Comparison of ENCODE assay signal across 8 cellular contexts in the genomic region with DNA sequence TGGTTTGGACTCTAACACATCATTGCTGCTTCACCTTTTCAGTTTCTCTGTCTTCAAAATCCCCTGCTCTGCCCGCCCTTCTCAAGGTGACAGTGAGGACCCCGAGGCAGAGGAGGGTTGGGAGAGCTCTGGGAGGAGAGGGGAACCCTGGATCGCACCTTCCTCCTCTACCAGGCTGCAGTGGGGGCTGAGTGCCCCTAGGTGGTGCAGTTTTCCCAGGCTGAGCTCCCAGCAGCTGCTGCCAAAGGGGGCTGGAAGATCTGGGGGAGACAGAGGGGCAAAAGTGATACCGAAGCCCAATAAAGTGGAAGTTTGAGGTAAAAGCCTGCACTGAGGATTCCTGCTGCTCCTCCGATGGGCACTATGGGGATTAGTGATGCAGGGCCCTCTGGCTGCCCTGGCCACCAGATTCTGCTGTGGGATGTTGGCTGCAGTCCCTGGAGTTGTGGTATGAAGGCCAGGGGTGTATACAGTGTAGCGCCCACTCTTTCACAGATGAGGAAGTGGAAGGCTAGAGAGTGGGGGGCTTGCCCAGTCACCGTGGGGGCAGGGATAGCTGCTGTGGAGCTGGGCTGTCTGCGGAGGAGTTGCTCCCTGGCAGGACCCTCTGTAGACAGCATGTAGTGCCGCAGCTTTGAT. TPM values are rescaled to one million over a fixed set of nuclear protein-coding genes. Genes with fewer than 3 reads are reported as not detected.
DNase-seq lines count a peak whose midpoint lies in the region; ATAC-seq and TF ChIP-seq lines count a peak whose summit lies in the region.

No MANE protein-coding gene starts in this region.

- peaks cover 25% of the 10 kb centered on the region for H3K27me3 Mint-ChIP-seq in activated CD4-positive, alpha-beta T cell treated with anti-CD3 and anti-CD28 coated beads, Interleukin-2, amount 10 ng/mL, durations not matched to agents 7 days and 5 days

- H3K4me3 Mint-ChIP-seq in activated CD4-positive, alpha-beta T cell treated with anti-CD3 and anti-CD28 coated beads, Interleukin-2, amount 10 ng/mL, durations not matched to agents 7 days and 5 days = no peak overlapping the region

- ATAC-seq in GM21786 (IDR thresholded peaks at IDR 0.05; ENCODE audit: unreplicated experiment) (no peak), GM21360 (IDR thresholded peaks at IDR 0.05; ENCODE audit: unreplicated experiment) (no peak)

- no peaks in the 10 kb centered on the region for H3K79me2 ChIP-seq in osteoblast (ENCODE audit: insufficient read depth, low read length)

- H3K4me1 ChIP-seq in osteoblast (ENCODE audit: insufficient read depth, low read length) = peaks cover 3% of the 10 kb centered on the region

- no peaks in the 10 kb centered on the region for H3K9me3 ChIP-seq in osteoblast (ENCODE audit: low read depth, low read length)

- H2AFZ ChIP-seq in osteoblast (ENCODE audit: low read length) = no peak overlapping the region

- CTCF ChIA-PET in activated CD4-positive, alpha-beta T cell treated with anti-CD3 and anti-CD28 coated beads, Interleukin-2, amount 10 ng/mL, durations not matched to agents 7 days and 5 days (lab: Charles Lee) = interaction anchor here (0.7 to 1.6 kb wide), 8 partner anchors 8 to 159 kb away, joined by 3 to 5 read pairs (median 3); no protein-coding TSS in a partner anchor

- H3K4me2 ChIP-seq in osteoblast (ENCODE audit: insufficient read depth, low read length) = no peak overlapping the region

- H3K4me1 Mint-ChIP-seq in activated CD4-positive, alpha-beta T cell treated with anti-CD3 and anti-CD28 coated beads, Interleukin-2, amount 10 ng/mL, durations not matched to agents 7 days and 5 days = no peaks in the 10 kb centered on the region

- peaks cover 2% of the 10 kb centered on the region for H4K20me1 ChIP-seq in osteoblast (ENCODE audit: insufficient read depth, low read length)

- no peak overlapping the region for H3K27ac ChIP-seq in osteoblast (ENCODE audit: low read depth, low read length)

- H3K36me3 ChIP-seq in GM06990 (ENCODE audit: control insufficient read depth, insufficient read depth, low read length) (no peaks in the 10 kb centered on the region), osteoblast (ENCODE audit: insufficient read depth, low read length) (no peaks in the 10 kb centered on the region)

- H3K9me3 Mint-ChIP-seq in activated CD4-positive, alpha-beta T cell treated with anti-CD3 and anti-CD28 coated beads, Interleukin-2, amount 10 ng/mL, durations not matched to agents 7 days and 5 days = no peaks in the 10 kb centered on the region

- peak; percentile 92 for TF ChIP-seq CTCF in GM06990 (IDR thresholded peaks at IDR 0.05; ENCODE audit: insufficient read depth, low read length, poor library complexity, severe bottlenecking)
- peak; percentile 91 for TF ChIP-seq CTCF in LNCAP (IDR thresholded peaks at IDR 0.05)
- TF ChIP-seq CTCF in fibroblast of mammary gland (conservative IDR thresholded peaks at IDR 0.05; ENCODE audit: control insufficient read depth, insufficient read depth, low read depth, low read length) = peak; percentile 89
- peak; percentile 86 for TF ChIP-seq CTCF in osteoblast (IDR thresholded peaks at IDR 0.05; ENCODE audit: extremely low read depth, low read depth, low read length)

- H3K4me3 ChIP-seq in GM06990 (replicated peaks; ENCODE audit: low read depth, low read length) (no peak overlapping the region), fibroblast of mammary gland (ENCODE audit: control insufficient read depth, low read depth, low read length) (no peak overlapping the region), osteoblast (ENCODE audit: insufficient read depth, low read length) (no peak overlapping the region)

- no peaks in the 10 kb centered on the region for H3K36me3 Mint-ChIP-seq in activated CD4-positive, alpha-beta T cell treated with anti-CD3 and anti-CD28 coated beads, Interleukin-2, amount 10 ng/mL, durations not matched to agents 7 days and 5 days (ENCODE audit: low read depth)

- H3K27ac Mint-ChIP-seq in activated CD4-positive, alpha-beta T cell treated with anti-CD3 and anti-CD28 coated beads, Interleukin-2, amount 10 ng/mL, durations not matched to agents 7 days and 5 days = no peak overlapping the region

- H3K27me3 ChIP-seq in GM06990 (replicated peaks; ENCODE audit: control insufficient read depth, insufficient read depth, low read length) (no peaks in the 10 kb centered on the region; the same call in none of the 2 replicates), osteoblast (ENCODE audit: insufficient read depth, low read length) (peaks cover 7% of the 10 kb centered on the region)

- POLR2A ChIA-PET in activated CD4-positive, alpha-beta T cell treated with anti-CD3 and anti-CD28 coated beads, Interleukin-2, amount 10 ng/mL, durations not matched to agents 7 days and 5 days (lab: Charles Lee) = no interaction called here

- DNase-seq in GM06990 (ENCODE audit: extremely low read depth, insufficient read length) = peak; percentile 15
- peak; percentile 28 for DNase-seq in activated CD4-positive, alpha-beta T cell treated with anti-CD3 and anti-CD28 coated beads, Interleukin-2, amount 10 ng/mL, durations not matched to agents 7 days and 5 days
- peak; percentile 20 for DNase-seq in fibroblast of mammary gland (ENCODE audit: low read depth)
- peak; percentile 68 for DNase-seq in osteoblast (ENCODE audit: insufficient read length, low spot score, missing footprints)
- DNase-seq in T-helper 9 cell = no peak

RNA-seq across cellular contexts. Expression of a gene that starts 40.7 kb away (rescaled TPM):
- 10 to 100 TPM; 24.2 to 24.7 TPM for total RNA-seq in activated CD4-positive, alpha-beta T cell treated with anti-CD3 and anti-CD28 coated beads, Interleukin-2, amount 10 ng/mL, durations not matched to agents 7 days and 5 days
- 30.9 and 33.7 TPM in 2 replicates for total RNA-seq in osteoblast
